ENCODE assay signal across 21 cellular contexts in genomic region chr1:178899402-178899801, GRCh38. TPM values are rescaled to one million over a fixed set of nuclear protein-coding genes. Genes with fewer than 3 reads are reported as not detected.
"Had no signal": no experiment of that assay in that cellular context is flagged by ENCODE, and none has a peak within 500 bp of the region (broad histone marks: within the 10 kb centered on the region; RNA-seq: fewer than 3 reads in every experiment).

No MANE protein-coding gene starts in this region.

- H3K4me3 ChIP-seq: dorsolateral prefrontal cortex, left ventricle myocardium inferior, psoas muscle, tibial nerve had no signal

- H3K4me1 ChIP-seq: foreskin keratinocyte, psoas muscle, tibial nerve had no signal

- H3K27me3 Mint-ChIP-seq: activated CD4-positive, alpha-beta memory T cell treated with anti-CD3 and anti-CD28 coated beads for 36 hours; activated CD4-positive, alpha-beta T cell treated with anti-CD3 and anti-CD28 coated beads for 36 hours; activated naive CD4-positive, alpha-beta T cell treated with anti-CD3 and anti-CD28 coated beads, Interleukin-2, amount 50 U/mL, for 24 hours; stimulated activated naive CD8-positive, alpha-beta T cell treated with anti-CD3 and anti-CD28 coated beads, Interleukin-15, Interleukin-2, amounts not matched to agents 100 ng/mL and 50 ng/mL, for 24 hours had no signal

- H3K9me3 Mint-ChIP-seq: T-helper 2 cell treated with Interferon-gamma antibody and Interleukin-4, amounts not matched to agents 5 μg/mL and 100 μg/mL, for 36 hours had no signal

- FAIRE-seq: urothelium cell line had no signal

- H3K27ac Mint-ChIP-seq: activated CD4-positive, alpha-beta memory T cell treated with anti-CD3 and anti-CD28 coated beads for 36 hours; activated CD4-positive, alpha-beta T cell treated with anti-CD3 and anti-CD28 coated beads for 36 hours; activated naive CD4-positive, alpha-beta T cell treated with anti-CD3 and anti-CD28 coated beads, Interleukin-2, amount 50 U/mL, for 24 hours; endodermal cell; stimulated activated naive CD8-positive, alpha-beta T cell treated with anti-CD3 and anti-CD28 coated beads, Interleukin-15, Interleukin-2, amounts not matched to agents 100 ng/mL and 50 ng/mL, for 24 hours; T-helper 2 cell treated with Interferon-gamma antibody and Interleukin-4, amounts not matched to agents 5 μg/mL and 100 μg/mL, for 36 hours had no signal

- ATAC-seq: activated CD4-positive, alpha-beta T cell treated with anti-CD3 and anti-CD28 coated beads for 36 hours; activated T-cell treated with anti-CD3 and anti-CD28 coated beads, Interleukin-2, amount 50 U/mL, for 4 hours; foreskin keratinocyte; psoas muscle; right cardiac atrium had no signal

- DNase-seq: activated CD4-positive, alpha-beta memory T cell treated with anti-CD3 and anti-CD28 coated beads for 36 hours; activated CD4-positive, alpha-beta T cell treated with anti-CD3 and anti-CD28 coated beads for 36 hours; activated effector memory CD4-positive, alpha-beta T cell treated with Interleukin-2 at 50 U/mL for 16 hours; activated T-cell treated with anti-CD3 and anti-CD28 coated beads, Interleukin-2, amount 50 U/mL, for 4 hours; amniotic stem cell; dorsolateral prefrontal cortex; endodermal cell; foreskin keratinocyte; hypothalamus; kidney glomerular epithelial cell; left ventricle myocardium inferior; mammary epithelial cell; psoas muscle; right cardiac atrium; stimulated activated CD4-positive, alpha-beta T cell treated with anti-CD3 and anti-CD28 coated beads, Interleukin-2, amount 100 ng/mL, for 24 hours had no signal

- H3K9me3 ChIP-seq: left ventricle myocardium inferior, psoas muscle, tibial nerve had no signal

- H3K4me1 Mint-ChIP-seq: activated CD4-positive, alpha-beta T cell treated with anti-CD3 and anti-CD28 coated beads for 36 hours; endodermal cell had no signal

- H3K27me3 ChIP-seq: dorsolateral prefrontal cortex, foreskin keratinocyte, tibial nerve had no signal

- H3K27ac ChIP-seq: dorsolateral prefrontal cortex, epithelial cell of prostate, foreskin keratinocyte, left ventricle myocardium inferior, psoas muscle, tibial nerve had no signal

- H3K4me3 Mint-ChIP-seq: activated CD4-positive, alpha-beta memory T cell treated with anti-CD3 and anti-CD28 coated beads for 36 hours; activated CD4-positive, alpha-beta T cell treated with anti-CD3 and anti-CD28 coated beads for 36 hours; activated naive CD4-positive, alpha-beta T cell treated with anti-CD3 and anti-CD28 coated beads, Interleukin-2, amount 50 U/mL, for 24 hours; activated T-cell treated with anti-CD3 and anti-CD28 coated beads, Interleukin-2, amount 50 U/mL, for 4 hours; endodermal cell; stimulated activated naive CD8-positive, alpha-beta T cell treated with anti-CD3 and anti-CD28 coated beads, Interleukin-15, Interleukin-2, amounts not matched to agents 100 ng/mL and 50 ng/mL, for 24 hours; T-helper 2 cell treated with Interferon-gamma antibody and Interleukin-4, amounts not matched to agents 5 μg/mL and 100 μg/mL, for 36 hours had no signal

RNA-seq across cellular contexts. Expression of gene ANGPTL1, which starts 28.5 kb away (rescaled TPM):
- total RNA-seq: activated CD4-positive, alpha-beta memory T cell treated with anti-CD3 and anti-CD28 coated beads for 36 hours; activated CD4-positive, alpha-beta T cell treated with anti-CD3 and anti-CD28 coated beads for 36 hours; activated T-cell treated with anti-CD3 and anti-CD28 coated beads, Interleukin-2, amount 50 U/mL, for 4 hours; endodermal cell; foreskin keratinocyte; mammary epithelial cell had no signal
- polyA plus RNA-seq: foreskin keratinocyte, mammary epithelial cell had no signal
